Comparison of ENCODE assay signal across 8 cellular contexts in genomic region chr7:128459394-128459878, GRCh38. TPM values are rescaled to one million over a fixed set of nuclear protein-coding genes. Genes with fewer than 3 reads are reported as not detected.
A peak's percentile ranks its signal among the peaks of the same experiment; 100 is the strongest.
DNase-seq lines count a peak whose midpoint lies in the region; ATAC-seq and TF ChIP-seq lines count a peak whose summit lies in the region.

No MANE protein-coding gene starts in this region.

- peaks cover 32% of the 10 kb centered on the region for H3K36me3 Mint-ChIP-seq in activated CD8-positive, alpha-beta T cell treated with anti-CD3 and anti-CD28 coated beads, Interleukin-2, amount 10 ng/mL, durations not matched to agents 7 days and 5 days (ENCODE audit: low read depth)
- H3K36me3 Mint-ChIP-seq in natural killer cell, result no peaks in the 10 kb centered on the region

- peaks cover 4 to 58% (median 51%) of the 10 kb centered on the region in 5 donors for H3K4me1 ChIP-seq in subcutaneous abdominal adipose tissue (ENCODE audit: control insufficient read depth in 5 of 5, insufficient read depth in 5 of 5, low read length in 5 of 5)

- TF ChIP-seq CTCF in C4-2B (conservative IDR thresholded peaks at IDR 0.05) (peak; percentile 88), epithelial cell of proximal tubule (conservative IDR thresholded peaks at IDR 0.05; ENCODE audit: low read depth, low read length) (peak; percentile 83), natural killer cell (IDR thresholded peaks at IDR 0.05) (peak; percentile 69)

- POLR2A ChIA-PET in activated CD8-positive, alpha-beta T cell treated with anti-CD3 and anti-CD28 coated beads, Interleukin-2, amount 10 ng/mL, durations not matched to agents 7 days and 5 days (lab: Charles Lee), result interaction anchor here (0.6 to 1.1 kb wide), 3 partner anchors 32 to 43 kb away, joined by 3 to 4 read pairs (median 4); no protein-coding TSS in a partner anchor

- H3K4me3 ChIP-seq in epithelial cell of proximal tubule (ENCODE audit: low read depth, low read length), result no peak overlapping the region
- peak overlapping the region in 3 of 5 donors; percentile 11 to 34 (median 23) for H3K4me3 ChIP-seq in subcutaneous abdominal adipose tissue (ENCODE audit: low read depth in 1 of 5, low read length in 5 of 5)

- DNase-seq in NCI-H82 (lab: John Stamatoyannopoulos, UW) (peak; percentile 85), epithelial cell of proximal tubule (ENCODE audit: low read depth) (no peak), natural killer cell (peak; percentile 47)
- DNase-seq in activated CD8-positive, alpha-beta T cell treated with anti-CD3 and anti-CD28 coated beads, Interleukin-2, amount 10 ng/mL, durations not matched to agents 7 days and 5 days, result peak; percentile 81

- intact Hi-C loops in natural killer cell (cut with micrococcal nuclease), result loop anchor here (1.0 to 10.0 kb wide), 3 partner anchors 32 to 75 kb away; partner anchors contain the start of gene IMPDH1

- H3K27ac Mint-ChIP-seq in activated CD8-positive, alpha-beta T cell treated with anti-CD3 and anti-CD28 coated beads, Interleukin-2, amount 10 ng/mL, durations not matched to agents 7 days and 5 days, result peak overlapping the region; percentile 73
- H3K27ac Mint-ChIP-seq in natural killer cell, result peak overlapping the region; percentile 71 to 86

- H3K27ac ChIP-seq in C4-2B (no peak overlapping the region), subcutaneous abdominal adipose tissue (ENCODE audit: low read depth, low read length) (peak overlapping the region; percentile 99)

- H3K4me1 Mint-ChIP-seq in activated CD8-positive, alpha-beta T cell treated with anti-CD3 and anti-CD28 coated beads, Interleukin-2, amount 10 ng/mL, durations not matched to agents 7 days and 5 days (ENCODE audit: low read depth), result peaks cover 41% of the 10 kb centered on the region
- peaks cover 35 to 36% of the 10 kb centered on the region in 2 donors for H3K4me1 Mint-ChIP-seq in natural killer cell

- no peaks in the 10 kb centered on the region for H3K9me3 ChIP-seq in subcutaneous abdominal adipose tissue (ENCODE audit: control insufficient read depth in 5 of 5, low read length in 5 of 5)

- H3K27me3 ChIP-seq in subcutaneous abdominal adipose tissue (ENCODE audit: control insufficient read depth in 5 of 5, insufficient read depth in 4 of 5, low read length in 5 of 5), result no peaks in the 10 kb centered on the region

- H3K36me3 ChIP-seq in subcutaneous abdominal adipose tissue (ENCODE audit: control insufficient read depth in 5 of 5, insufficient read depth in 5 of 5, low read length in 5 of 5), result peaks cover 0 to 11% (median 7%) of the 10 kb centered on the region in 5 donors

- no peaks in the 10 kb centered on the region for H3K27me3 Mint-ChIP-seq in activated CD8-positive, alpha-beta T cell treated with anti-CD3 and anti-CD28 coated beads, Interleukin-2, amount 10 ng/mL, durations not matched to agents 7 days and 5 days (ENCODE audit: low read depth)
- H3K27me3 Mint-ChIP-seq in natural killer cell (ENCODE audit: low read depth in 2 of 2), result no peaks in the 10 kb centered on the region

- H3K9me3 Mint-ChIP-seq in activated CD8-positive, alpha-beta T cell treated with anti-CD3 and anti-CD28 coated beads, Interleukin-2, amount 10 ng/mL, durations not matched to agents 7 days and 5 days (ENCODE audit: insufficient read depth), result no peaks in the 10 kb centered on the region
- no peaks in the 10 kb centered on the region for H3K9me3 Mint-ChIP-seq in natural killer cell

- peak overlapping the region; percentile 40 for H3K4me3 Mint-ChIP-seq in activated CD8-positive, alpha-beta T cell treated with anti-CD3 and anti-CD28 coated beads, Interleukin-2, amount 10 ng/mL, durations not matched to agents 7 days and 5 days
- H3K4me3 Mint-ChIP-seq in natural killer cell, result peak overlapping the region; percentile 59

- peak overlapping the region in 2 of 5 donors; percentile 26 to 76 for H3K9ac ChIP-seq in subcutaneous abdominal adipose tissue (ENCODE audit: low read length in 5 of 5)

- ATAC-seq in GM18907 (IDR thresholded peaks at IDR 0.05; ENCODE audit: unreplicated experiment) (peak; percentile 49), HG03196 (IDR thresholded peaks at IDR 0.05; ENCODE audit: unreplicated experiment) (peak; percentile 41), natural killer cell (peak; percentile 51 to 74 (median 55))
- peak; percentile 58 for ATAC-seq in activated CD8-positive, alpha-beta T cell treated with anti-CD3 and anti-CD28 coated beads, Interleukin-2, amount 10 ng/mL, durations not matched to agents 7 days and 5 days

- CTCF ChIA-PET in activated CD8-positive, alpha-beta T cell treated with anti-CD3 and anti-CD28 coated beads, Interleukin-2, amount 10 ng/mL, durations not matched to agents 7 days and 5 days (lab: Charles Lee), result interaction anchor here (0.6 to 4.5 kb wide), 21 partner anchors 10 to 424 kb away, joined by 3 to 350 read pairs (median 12); partner anchors contain the start of genes IMPDH1 and METTL2B

RNA-seq across cellular contexts. Expression of gene HILPDA, which starts 3.8 kb away (rescaled TPM):
- 10 to 100 TPM; 24.1 to 26.2 TPM for total RNA-seq in activated CD8-positive, alpha-beta T cell treated with anti-CD3 and anti-CD28 coated beads, Interleukin-2, amount 10 ng/mL, durations not matched to agents 7 days and 5 days
- 21.6 and 33.7 TPM in 2 replicates for total RNA-seq in epithelial cell of proximal tubule
- 1 to 10 TPM; 1.9 to 5.1 (median 2.3) TPM for total RNA-seq in natural killer cell

RNA-seq across cellular contexts. Expression of gene METTL2B, which starts 17.1 kb away (rescaled TPM):
- total RNA-seq in activated CD8-positive, alpha-beta T cell treated with anti-CD3 and anti-CD28 coated beads, Interleukin-2, amount 10 ng/mL, durations not matched to agents 7 days and 5 days, result 10 to 100 TPM; 29.2 to 32.2 TPM
- total RNA-seq in epithelial cell of proximal tubule (39.6 and 39.9 TPM in 2 replicates), natural killer cell (10 to 100 TPM; 16.1 to 20.8 (median 20.0) TPM)

RNA-seq across cellular contexts. Expression of gene IMPDH1, which starts 49.7 kb away (rescaled TPM):
- total RNA-seq in activated CD8-positive, alpha-beta T cell treated with anti-CD3 and anti-CD28 coated beads, Interleukin-2, amount 10 ng/mL, durations not matched to agents 7 days and 5 days, result 10 to 100 TPM; 75.3 to 80.8 TPM
- total RNA-seq in epithelial cell of proximal tubule (64.3 and 89.3 TPM in 2 replicates), natural killer cell (10 to 100 TPM; 77.8 to 94.1 (median 89.6) TPM)
